ENCODE assay signal across 15 cellular contexts in genomic region chr21:44072111-44072510, GRCh38. TPM values are rescaled to one million over a fixed set of nuclear protein-coding genes. Genes with fewer than 3 reads are reported as not detected.
DNase-seq lines count a peak whose midpoint lies in the region; ATAC-seq and TF ChIP-seq lines count a peak whose summit lies in the region.
"Had no signal": no experiment of that assay in that cellular context is flagged by ENCODE, and none has a peak within 500 bp of the region (broad histone marks: within the 10 kb centered on the region; RNA-seq: fewer than 3 reads in every experiment).

No MANE protein-coding gene starts in this region.

- no peak for ATAC-seq in stimulated activated effector memory CD8-positive, alpha-beta T cell treated with anti-CD3 and anti-CD28 coated beads, Interleukin-12 subunit alpha, Interleukin-12 subunit beta, amount 100 ng/mL, for 72 hours
- ATAC-seq in HG02885 (IDR thresholded peaks at IDR 0.05; ENCODE audit: poor library complexity, unreplicated experiment): no peak

- H2BK15ac ChIP-seq in H9 (ENCODE audit: low read depth, low read length): no peak overlapping the region

- no peak overlapping the region for H2BK20ac ChIP-seq in H9 (ENCODE audit: low read depth, low read length, poor library complexity, severe bottlenecking)

- no peak overlapping the region for H4K5ac ChIP-seq in H9 (ENCODE audit: insufficient read length, low read depth, low read length)

- DNase-seq in T-helper 1 cell (no peak), H9 (no peak), immature natural killer cell (no peak), kidney glomerular epithelial cell (lab: John Stamatoyannopoulos, UW) (no peak), T-helper 9 cell (no peak)
- DNase-seq in stimulated activated effector memory CD8-positive, alpha-beta T cell treated with anti-CD3 and anti-CD28 coated beads, Interleukin-12 subunit alpha, Interleukin-12 subunit beta, amount 100 ng/mL, for 72 hours (ENCODE audit: low spot score in 2 of 2): no peak
- DNase-seq: DMS53, GF-D8, GOT3, IMR-90 had no signal

- H3K36me3 Mint-ChIP-seq in T-helper 1 cell treated with Interleukin-12 subunit alpha and Interleukin-12 subunit beta and Interleukin-4 antibody, amounts not matched to agents 30 μg/mL and 1 μg/mL, for 36 hours (ENCODE audit: low read depth): peaks cover 49% of the 10 kb centered on the region
- H3K36me3 Mint-ChIP-seq in H9 (ENCODE audit: insufficient read depth in 1 of 3, low read depth in 3 of 3): peaks cover 12 to 40% (median 29%) of the 10 kb centered on the region in 3 experiments; a peak in 5 of 7 replicates
- peaks cover 36 to 62% (median 41%) of the 10 kb centered on the region in 3 donors for H3K36me3 Mint-ChIP-seq in immature natural killer cell
- H3K36me3 Mint-ChIP-seq in stimulated activated effector memory CD8-positive, alpha-beta T cell treated with anti-CD3 and anti-CD28 coated beads, Interleukin-12 subunit alpha, Interleukin-12 subunit beta, amount 100 ng/mL, for 72 hours: peaks cover 93% of the 10 kb centered on the region

- no peak overlapping the region for H3T11ph ChIP-seq in H9 (ENCODE audit: low read length)

- peaks cover 2% of the 10 kb centered on the region; the same call in 1 of the 2 replicates for H3K79me2 ChIP-seq in H9 (ENCODE audit: insufficient read depth, low read length)

- H2BK5ac ChIP-seq in H9 (ENCODE audit: insufficient read length, low read length): no peak overlapping the region

- H3K4ac ChIP-seq in H9 (ENCODE audit: low read depth, low read length): no peak overlapping the region

- H3K27ac Mint-ChIP-seq in T-helper 1 cell treated with Interleukin-12 subunit alpha and Interleukin-12 subunit beta and Interleukin-4 antibody, amounts not matched to agents 30 μg/mL and 1 μg/mL, for 36 hours: peak overlapping the region; percentile 31
- H3K27ac Mint-ChIP-seq in H9 (peak overlapping the region in 2 of 3 experiments; percentile 66 to 90; a peak in 2 of 7 replicates), immature natural killer cell (peak overlapping the region; percentile 74 to 100 (median 84))
- peak overlapping the region; percentile 48 for H3K27ac Mint-ChIP-seq in stimulated activated effector memory CD8-positive, alpha-beta T cell treated with anti-CD3 and anti-CD28 coated beads, Interleukin-12 subunit alpha, Interleukin-12 subunit beta, amount 100 ng/mL, for 72 hours

- H3K14ac ChIP-seq in H9 (ENCODE audit: insufficient read depth, low read length): no peak overlapping the region

- H3K56ac ChIP-seq in H9 (ENCODE audit: insufficient read length, low read depth, low read length): no peak overlapping the region

- no peaks in the 10 kb centered on the region for H3K9me3 Mint-ChIP-seq in T-helper 1 cell treated with Interleukin-12 subunit alpha and Interleukin-12 subunit beta and Interleukin-4 antibody, amounts not matched to agents 30 μg/mL and 1 μg/mL, for 36 hours
- no peaks in the 10 kb centered on the region; a peak in 1 of 5 replicates for H3K9me3 Mint-ChIP-seq in H9
- no peaks in the 10 kb centered on the region for H3K9me3 Mint-ChIP-seq in immature natural killer cell
- H3K9me3 Mint-ChIP-seq in stimulated activated effector memory CD8-positive, alpha-beta T cell treated with anti-CD3 and anti-CD28 coated beads, Interleukin-12 subunit alpha, Interleukin-12 subunit beta, amount 100 ng/mL, for 72 hours: no peaks in the 10 kb centered on the region
- H3K9me3 Mint-ChIP-seq: CD14-positive monocyte had no signal

- H2AK5ac ChIP-seq in H9 (ENCODE audit: insufficient read length, low read length): no peak overlapping the region

- H3K79me1 ChIP-seq in H9 (ENCODE audit: insufficient read depth, low read depth, low read length, poor library complexity, severe bottlenecking): no peaks in the 10 kb centered on the region

- H3K4me1 ChIP-seq in H9 (ENCODE audit: insufficient read depth, low read length): no peaks in the 10 kb centered on the region
- H3K4me1 ChIP-seq: HAP-1 had no signal

- no peak overlapping the region for H2BK120ac ChIP-seq in H9 (ENCODE audit: low read depth, low read length, poor library complexity, severe bottlenecking)

- H3K27ac ChIP-seq in H9 (ENCODE audit: insufficient read length, low read depth, low read length): no peak overlapping the region
- H3K27ac ChIP-seq: 22Rv1 had no signal

- peaks cover 35% of the 10 kb centered on the region for H3K4me1 Mint-ChIP-seq in T-helper 1 cell treated with Interleukin-12 subunit alpha and Interleukin-12 subunit beta and Interleukin-4 antibody, amounts not matched to agents 30 μg/mL and 1 μg/mL, for 36 hours (ENCODE audit: low read depth)
- H3K4me1 Mint-ChIP-seq in H9: peaks cover 8 to 10% of the 10 kb centered on the region in 2 experiments
- peaks cover 71 to 91% of the 10 kb centered on the region in 2 donors for H3K4me1 Mint-ChIP-seq in immature natural killer cell
- H3K4me1 Mint-ChIP-seq in stimulated activated effector memory CD8-positive, alpha-beta T cell treated with anti-CD3 and anti-CD28 coated beads, Interleukin-12 subunit alpha, Interleukin-12 subunit beta, amount 100 ng/mL, for 72 hours: peaks cover 39% of the 10 kb centered on the region
- H3K4me1 Mint-ChIP-seq: CD14-positive monocyte had no signal

- whole genome bisulfite sequencing in H9 (ENCODE audit: extremely low coverage, insufficient read length, low lambda C conversion rate): no CpG with 5 or more reads among the region's 15 CpGs

- H4K91ac ChIP-seq in H9 (ENCODE audit: insufficient read length, low read depth, low read length): no peak overlapping the region

- no peaks in the 10 kb centered on the region for H3K9me3 ChIP-seq in H9 (ENCODE audit: control insufficient read depth, low read depth, low read length)
- H3K9me3 ChIP-seq: HAP-1 had no signal

- H2AFZ ChIP-seq in H9 (ENCODE audit: low read length): no peak overlapping the region

- no peaks in the 10 kb centered on the region for H3K27me3 ChIP-seq in H9 (ENCODE audit: insufficient read depth, low read length)

- no peak overlapping the region for H3K23ac ChIP-seq in H9 (ENCODE audit: insufficient read length, low read depth, low read length)

- H3K4me3 Mint-ChIP-seq in T-helper 1 cell treated with Interleukin-12 subunit alpha and Interleukin-12 subunit beta and Interleukin-4 antibody, amounts not matched to agents 30 μg/mL and 1 μg/mL, for 36 hours: no peak overlapping the region
- no peak overlapping the region for H3K4me3 Mint-ChIP-seq in H9
- no peak overlapping the region for H3K4me3 Mint-ChIP-seq in immature natural killer cell
- H3K4me3 Mint-ChIP-seq in stimulated activated effector memory CD8-positive, alpha-beta T cell treated with anti-CD3 and anti-CD28 coated beads, Interleukin-12 subunit alpha, Interleukin-12 subunit beta, amount 100 ng/mL, for 72 hours: no peak overlapping the region
- H3K4me3 Mint-ChIP-seq: CD14-positive monocyte had no signal

- H4K20me1 ChIP-seq in H9 (ENCODE audit: control insufficient read depth, insufficient read depth, insufficient read length): no peaks in the 10 kb centered on the region

- H3K23me2 ChIP-seq in H9 (ENCODE audit: insufficient read length, low read depth, low read length, poor library complexity, severe bottlenecking): no peaks in the 10 kb centered on the region

- TF ChIP-seq CTCF in H9 (conservative IDR thresholded peaks at IDR 0.05): no peak; the same call in 2 of the 3 replicates

- H4K8ac ChIP-seq in H9 (replicated peaks; ENCODE audit: insufficient read length, low read depth, low read length): no peak overlapping the region

- H3K18ac ChIP-seq in H9 (ENCODE audit: insufficient read length, low read depth, low read length): no peak overlapping the region

- H3K4me2 ChIP-seq in H9 (ENCODE audit: insufficient read depth, insufficient read length, low read length): no peak overlapping the region

- H2BK12ac ChIP-seq in H9 (ENCODE audit: insufficient read length, low read depth, low read length): no peak overlapping the region

- H3K27me3 Mint-ChIP-seq in T-helper 1 cell treated with Interleukin-12 subunit alpha and Interleukin-12 subunit beta and Interleukin-4 antibody, amounts not matched to agents 30 μg/mL and 1 μg/mL, for 36 hours (ENCODE audit: low read depth): no peaks in the 10 kb centered on the region
- no peaks in the 10 kb centered on the region; the same call in 1 of the 2 replicates for H3K27me3 Mint-ChIP-seq in H9 (ENCODE audit: low read depth)
- peaks cover 8 to 11% (median 8%) of the 10 kb centered on the region in 3 donors for H3K27me3 Mint-ChIP-seq in immature natural killer cell (ENCODE audit: low read depth in 3 of 3)

- H3K9ac ChIP-seq in H9 (ENCODE audit: extremely low read depth, insufficient read length, low read length): no peak overlapping the region

RNA-seq across cellular contexts. Expression of gene PWP2, which starts 35.1 kb away (rescaled TPM):
- 6.0 and 6.3 TPM in 2 replicates for total RNA-seq in H9 (2021)
- 10 to 100 TPM in 1 of 3 donors, 1 to 10 TPM in 1, under 1 TPM in 1; 0.63 to 23.8 (median 7.4) TPM for polyA plus RNA-seq in immature natural killer cell

Comparison
In these comparisons a context has a peak if more than half of its experiments do, and no peak if none do; other contexts are left out.
1. H3K27ac Mint-ChIP-seq: peak in every context shown above with its lines; median percentile 84 in immature natural killer cell; 78 in H9; 48 in stimulated activated effector memory CD8-positive, alpha-beta T cell treated with anti-CD3 and anti-CD28 coated beads, Interleukin-12 subunit alpha, Interleukin-12 subunit beta, amount 100 ng/mL, for 72 hours; 31 in T-helper 1 cell treated with Interleukin-12 subunit alpha and Interleukin-12 subunit beta and Interleukin-4 antibody, amounts not matched to agents 30 μg/mL and 1 μg/mL, for 36 hours.